ENCODE assay signal across 14 cellular contexts in the genomic region with DNA sequence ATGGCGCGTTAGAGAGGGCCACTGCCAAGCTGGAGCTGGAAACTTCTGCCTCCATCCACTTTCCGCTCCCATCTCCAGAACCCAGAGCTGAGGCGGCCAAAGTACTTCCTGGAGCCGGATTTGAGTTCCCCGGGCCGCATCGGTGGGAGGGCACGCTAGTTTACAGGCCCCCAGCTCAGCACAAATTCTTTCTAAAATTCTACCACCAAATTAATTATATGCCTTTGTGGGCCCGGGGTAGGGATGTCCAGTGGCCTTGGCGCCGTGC. TPM values are rescaled to one million over a fixed set of nuclear protein-coding genes. Genes with fewer than 3 reads are reported as not detected.
DNase-seq lines count a peak whose midpoint lies in the region; ATAC-seq, FAIRE-seq and TF ChIP-seq lines count a peak whose summit lies in the region.
"Had no signal": no experiment of that assay in that cellular context is flagged by ENCODE, and none has a peak within 500 bp of the region (broad histone marks: within the 10 kb centered on the region; RNA-seq: fewer than 3 reads in every experiment).

No MANE protein-coding gene starts in this region.

- WGBS in smooth muscle cell (ENCODE audit: low lambda C conversion rate) = 2% methylated on average over 12 of the region's 12 CpGs

- H3K27me3 Mint-ChIP-seq in MCF 10A (ENCODE audit: insufficient read depth, unreplicated experiment) = peaks cover 84% of the 10 kb centered on the region
- peaks cover 87% of the 10 kb centered on the region for H3K27me3 Mint-ChIP-seq in astrocyte (ENCODE audit: low read depth, unreplicated experiment)

- H3K27ac ChIP-seq in breast epithelium (no peak overlapping the region), astrocyte (ENCODE audit: low read depth, low read length) (no peak overlapping the region), iPS-20b (ENCODE audit: low read length) (no peak overlapping the region), smooth muscle cell (ENCODE audit: low read depth) (no peak overlapping the region)
- H3K27ac ChIP-seq: WERI-Rb-1 had no signal

- TF ChIP-seq CTCF in breast epithelium (IDR thresholded peaks at IDR 0.05) (no peak), MCF 10A (IDR thresholded peaks at IDR 0.05; ENCODE audit: unreplicated experiment) (no peak), astrocyte (IDR thresholded peaks at IDR 0.05; ENCODE audit: insufficient read depth, low read depth, low read length) (no peak), smooth muscle cell (IDR thresholded peaks at IDR 0.05; ENCODE audit: borderline replicate concordance, insufficient read depth, poor library complexity, severe bottlenecking) (no peak), mucosa of descending colon (IDR thresholded peaks at IDR 0.05) (no peak)

- no TSS peak for BruUV-seq in MCF 10A (replicated peaks; lab: Mats Ljungman, UMichigan)

- H3K4me1 ChIP-seq in breast epithelium (peaks cover 0 to 21% of the 10 kb centered on the region in 2 donors), astrocyte (ENCODE audit: insufficient read depth, low read length) (peaks cover 10% of the 10 kb centered on the region), iPS-20b (ENCODE audit: insufficient read depth, low read length) (peaks cover 19% of the 10 kb centered on the region; the same call in 1 of the 2 replicates), smooth muscle cell (ENCODE audit: low read depth) (peaks cover 58% of the 10 kb centered on the region), mucosa of descending colon (ENCODE audit: low read depth) (peaks cover 13% of the 10 kb centered on the region)

- H3K9me3 Mint-ChIP-seq in MCF 10A (ENCODE audit: unreplicated experiment) (no peaks in the 10 kb centered on the region), astrocyte (ENCODE audit: unreplicated experiment) (peaks cover 1% of the 10 kb centered on the region)
- H3K9me3 Mint-ChIP-seq: central memory CD8-positive, alpha-beta T cell had no signal

- intact Hi-C loops in breast epithelium (cut with DNase I; ENCODE audit: low total_unique reads) = no loop called here
- intact Hi-C loops in MCF 10A (cut with micrococcal nuclease) = no loop called here
- intact Hi-C loops in mucosa of descending colon (cut with DNase I, micrococcal nuclease) = no loop called here

- H3K36me3 Mint-ChIP-seq in MCF 10A (ENCODE audit: insufficient read depth, unreplicated experiment) = no peaks in the 10 kb centered on the region
- no peaks in the 10 kb centered on the region for H3K36me3 Mint-ChIP-seq in astrocyte (ENCODE audit: low read depth, unreplicated experiment)

- no peak overlapping the region for H3K4me3 Mint-ChIP-seq in MCF 10A (ENCODE audit: unreplicated experiment)
- H3K4me3 Mint-ChIP-seq in astrocyte (ENCODE audit: unreplicated experiment) = peak overlapping the region; percentile 68
- H3K4me3 Mint-ChIP-seq: central memory CD8-positive, alpha-beta T cell had no signal

- H3K36me3 ChIP-seq in breast epithelium = no peaks in the 10 kb centered on the region
- H3K36me3 ChIP-seq in astrocyte (ENCODE audit: insufficient read depth, low read length) = no peaks in the 10 kb centered on the region
- H3K36me3 ChIP-seq in iPS-20b (ENCODE audit: insufficient read depth, low read depth, low read length) = no peaks in the 10 kb centered on the region
- no peaks in the 10 kb centered on the region for H3K36me3 ChIP-seq in smooth muscle cell (ENCODE audit: low read depth)
- H3K36me3 ChIP-seq in mucosa of descending colon (ENCODE audit: low read depth) = no peaks in the 10 kb centered on the region
- H3K36me3 ChIP-seq: WERI-Rb-1 had no signal

- DNase-seq in breast epithelium (ENCODE audit: low spot score in 2 of 2) (no peak), MCF 10A (ENCODE audit: unreplicated experiment) (no peak), astrocyte (ENCODE audit: low read depth) (no peak), smooth muscle cell (lab: John Stamatoyannopoulos, UW; ENCODE audit: unreplicated experiment) (no peak), mucosa of descending colon (no peak), islet precursor cell (no peak)
- DNase-seq in stimulated activated naive CD4-positive, alpha-beta T cell treated with Interleukin-2 at 50 U/mL for 16 hours (lab: John Stamatoyannopoulos, UW) = no peak
- DNase-seq: activated naive CD4-positive, alpha-beta T cell treated with anti-CD3 and anti-CD28 coated beads, Interleukin-2, amount 50 U/mL, for 16 hours; HCEC 1CT; OCI-M1 had no signal

- H3K4me1 Mint-ChIP-seq in MCF 10A (ENCODE audit: insufficient read depth, unreplicated experiment) = peaks cover 14% of the 10 kb centered on the region
- peaks cover 5% of the 10 kb centered on the region for H3K4me1 Mint-ChIP-seq in astrocyte (ENCODE audit: low read depth, unreplicated experiment)

- CTCF ChIA-PET in MCF 10A (lab: Yijun Ruan, JAX) = no interaction called here

- H3K9ac ChIP-seq in astrocyte (ENCODE audit: low read length) (no peak overlapping the region), iPS-20b (ENCODE audit: low read depth, low read length) (no peak overlapping the region), smooth muscle cell (ENCODE audit: low read depth) (no peak overlapping the region)

- H3K4me3 ChIP-seq in breast epithelium (peak overlapping the region in 2 of 3 donors; percentile 14 to 56), astrocyte (ENCODE audit: insufficient read depth, low read depth, low read length) (no peak overlapping the region), iPS-20b (ENCODE audit: low read length) (peak overlapping the region; percentile 82; the same call in 1 of the 2 replicates), smooth muscle cell (no peak overlapping the region), mucosa of descending colon (no peak overlapping the region)

- H3K27ac Mint-ChIP-seq in MCF 10A (ENCODE audit: low read depth, unreplicated experiment) (no peak overlapping the region), astrocyte (ENCODE audit: unreplicated experiment) (no peak overlapping the region)

- H3K4me2 ChIP-seq in astrocyte (ENCODE audit: low read length) = peak overlapping the region; percentile 75
- H3K4me2 ChIP-seq in smooth muscle cell = peak overlapping the region; percentile 78

- no peak for FAIRE-seq in astrocyte (lab: Jason Lieb, UNC)

- no peaks in the 10 kb centered on the region for H3K79me2 ChIP-seq in astrocyte (ENCODE audit: insufficient read depth, low read length)
- H3K79me2 ChIP-seq in smooth muscle cell (ENCODE audit: low read depth) = no peaks in the 10 kb centered on the region

- H4K20me1 ChIP-seq in astrocyte (ENCODE audit: insufficient read depth, low read length) = peaks cover 16% of the 10 kb centered on the region
- H4K20me1 ChIP-seq in smooth muscle cell (ENCODE audit: low read depth) = no peaks in the 10 kb centered on the region

- H2AFZ ChIP-seq in astrocyte (ENCODE audit: low read depth, low read length) (no peak overlapping the region), smooth muscle cell (ENCODE audit: low read depth) (no peak overlapping the region)

- TF ChIP-seq POLR2A in breast epithelium (IDR thresholded peaks at IDR 0.05) = no peak

- POLR2A ChIA-PET in MCF 10A (lab: Yijun Ruan, JAX) = no interaction called here

- H3K9me3 ChIP-seq in breast epithelium (no peaks in the 10 kb centered on the region), astrocyte (ENCODE audit: insufficient read depth, low read depth, low read length) (no peaks in the 10 kb centered on the region), iPS-20b (ENCODE audit: insufficient read depth, low read depth, low read length) (peaks cover 5% of the 10 kb centered on the region; the same call in 1 of the 2 replicates), smooth muscle cell (replicated peaks; ENCODE audit: low read depth) (no peaks in the 10 kb centered on the region), mucosa of descending colon (no peaks in the 10 kb centered on the region)

- no peak for ATAC-seq in mucosa of descending colon

- peaks cover 3 to 84% of the 10 kb centered on the region in 2 donors for H3K27me3 ChIP-seq in breast epithelium
- peaks cover 82% of the 10 kb centered on the region for H3K27me3 ChIP-seq in astrocyte (ENCODE audit: insufficient read depth, low read length)
- peaks cover 94% of the 10 kb centered on the region for H3K27me3 ChIP-seq in iPS-20b (ENCODE audit: insufficient read depth, low read length)
- peaks cover 100% of the 10 kb centered on the region for H3K27me3 ChIP-seq in smooth muscle cell (ENCODE audit: low read depth)

- no peaks in the 10 kb centered on the region for H3F3A ChIP-seq in smooth muscle cell (ENCODE audit: low read depth)

RNA-seq across cellular contexts. Expression of gene RFX4, which starts 3.7 kb away (rescaled TPM):
- total RNA-seq in breast epithelium (under 1 TPM in 1 of 3 donors, not detected in 2; 0.64 TPM), MCF 10A (2022) (not detected in 2 replicates), astrocyte (0.07 TPM in 1 of 2 replicates, not detected in the other), smooth muscle cell (not detected in 2 replicates), mucosa of descending colon (not detected)
- polyA plus RNA-seq in smooth muscle cell = not detected in 2 replicates
- total RNA-seq: glomerular endothelial cell had no signal

Comparison
In these comparisons a context has a peak if more than half of its experiments do, and no peak if none do; other contexts are left out.
1. H3K4me3 ChIP-seq: peak in breast epithelium (2 of 3) and iPS-20b (single experiment); none in astrocyte (single experiment), smooth muscle cell (single experiment) and mucosa of descending colon (single experiment).